ENCODE assay signal across 15 cellular contexts in genomic region chr21:32572574-32573420, GRCh38. TPM values are rescaled to one million over a fixed set of nuclear protein-coding genes. Genes with fewer than 3 reads are reported as not detected.
A peak's percentile ranks its signal among the peaks of the same experiment; 100 is the strongest.
DNase-seq lines count a peak whose midpoint lies in the region; ATAC-seq lines count a peak whose summit lies in the region.
"Had no signal": no experiment of that assay in that cellular context is flagged by ENCODE, and none has a peak within 500 bp of the region (broad histone marks: within the 10 kb centered on the region; RNA-seq: fewer than 3 reads in every experiment).

No MANE protein-coding gene starts in this region.

- H3K27ac ChIP-seq in SJCRH30: no peak overlapping the region

- H3K27me3 ChIP-seq in SJCRH30: peaks cover 17% of the 10 kb centered on the region

- H3K9me3 ChIP-seq in SJCRH30 (replicated peaks): no peaks in the 10 kb centered on the region

- no peak overlapping the region for H3K4me3 ChIP-seq in SJCRH30

- no peaks in the 10 kb centered on the region for H3K36me3 ChIP-seq in SJCRH30

- in situ Hi-C loops in ACHN (cut with HindIII; ENCODE audit: low pct_ligation_motif_present, low pct_unique_long_range_greater_than_20kb, low sequenced_read_pairs): no loop called here

- H3K4me1 ChIP-seq in SJCRH30: no peaks in the 10 kb centered on the region

- DNase-seq in DMS153 (lab: John Stamatoyannopoulos, UW): peak; percentile 90
- DNase-seq in NCI-H146 (lab: John Stamatoyannopoulos, UW): peak; percentile 66
- peak; percentile 30 to 47 for DNase-seq in SJCRH30
- peak; percentile 32 for DNase-seq in mucosa of gallbladder (ENCODE audit: low spot score)
- no peak for DNase-seq in germinal center (ENCODE audit: low spot score)
- no peak for DNase-seq in ACHN
- DNase-seq: activated T-cell treated with anti-CD3 and anti-CD28 coated beads, Interleukin-2, amount 50 U/mL, for 1 hour; C1 segment of cervical spinal cord had no signal

- ATAC-seq in GM19395 (IDR thresholded peaks at IDR 0.05; ENCODE audit: unreplicated experiment): no peak
- no peak for ATAC-seq in GM18517 (IDR thresholded peaks at IDR 0.05; ENCODE audit: unreplicated experiment)
- ATAC-seq: activated CD4-positive, CD25-positive, alpha-beta regulatory T cell treated with anti-CD3 and anti-CD28 coated beads, Interleukin-2, amount 50 U/mL, for 24 hours; HCT116; stimulated activated memory B cell treated with anti-CD40 and anti-IgM and Interleukin-4, amounts not matched to agents 10 μg/mL and 1 μg/mL and 100 μg/mL, for 72 hours had no signal

RNA-seq across cellular contexts. Expression of gene TCP10L, which starts 12.5 kb away (rescaled TPM):
- total RNA-seq in SJCRH30 (2014; rRNA removed; shearing (Covaris generic)): not detected in 2 replicates
- 2.1 TPM for total RNA-seq in mucosa of gallbladder
- total RNA-seq: mononuclear cell, pulmonary artery endothelial cell had no signal

RNA-seq across cellular contexts. Expression of gene CFAP298, which starts 39.4 kb away (rescaled TPM):
- 35.4 and 37.2 TPM in 2 replicates for total RNA-seq in SJCRH30 (2014; rRNA removed; shearing (Covaris generic))
- total RNA-seq in mucosa of gallbladder: 43.2 TPM

Comparison
In these comparisons a context has a peak if more than half of its experiments do, and no peak if none do; other contexts are left out.
1. DNase-seq: peak in DMS153 (single experiment), NCI-H146 (single experiment), SJCRH30 (2 of 2) and mucosa of gallbladder (single experiment); none in germinal center (single experiment) and ACHN (single experiment).